Comparison of ENCODE assay signal across 16 cellular contexts in the genomic region with DNA sequence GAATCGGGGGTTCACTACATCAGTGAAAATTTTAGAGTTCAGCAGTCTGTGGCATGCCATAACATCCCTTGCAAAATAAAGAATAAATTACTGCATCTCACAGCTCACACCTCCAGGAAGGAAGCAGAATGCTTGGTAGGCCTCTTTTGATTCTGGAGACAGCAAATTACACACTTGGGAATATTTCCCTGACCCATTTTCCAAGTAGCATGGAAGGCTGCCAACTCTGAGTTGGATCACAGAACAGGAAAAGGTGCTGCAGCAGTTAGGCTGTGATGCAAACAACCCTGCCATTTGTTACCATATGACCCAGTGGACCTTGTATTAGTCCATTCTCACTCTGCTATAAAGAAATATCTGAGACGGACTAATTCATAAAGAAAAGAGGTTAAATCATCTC.
"Had no signal": no experiment of that assay in that cellular context is flagged by ENCODE, and none has a peak within 500 bp of the region (broad histone marks: within the 10 kb centered on the region; RNA-seq: fewer than 3 reads in every experiment).

No MANE protein-coding gene starts in this region.

- ATAC-seq: activated CD8-positive, alpha-beta memory T cell treated with anti-CD3 and anti-CD28 coated beads, Interleukin-2, amount 10 ng/mL, durations not matched to agents 7 days and 5 days; esophagus mucosa; left ventricle myocardium superior; naive thymus-derived CD4-positive, alpha-beta T cell; psoas muscle; sciatic nerve had no signal

- DNase-seq: activated B cell treated with CpG ODN at 0.5 μM for 24 hours; activated CD4-positive, alpha-beta memory T cell treated with anti-CD3 and anti-CD28 coated beads, Interleukin-2, amount 10 ng/mL, durations not matched to agents 7 days and 5 days; activated CD4-positive, alpha-beta T cell treated with anti-CD3 and anti-CD28 coated beads for 48 hours; activated CD8-positive, alpha-beta memory T cell treated with anti-CD3 and anti-CD28 coated beads, Interleukin-2, amount 10 ng/mL, durations not matched to agents 7 days and 5 days; effector CD8-positive, alpha-beta T cell; immature natural killer cell; left ventricle myocardium superior; mesenchymal stem cell; naive thymus-derived CD4-positive, alpha-beta T cell; psoas muscle; spleen; stimulated activated CD8-positive, alpha-beta memory T cell treated with anti-CD3 and anti-CD28 coated beads, Interleukin-4, amount 100 ng/mL, for 48 hours; stimulated activated naive CD4-positive, alpha-beta T cell; transverse colon had no signal
